Comparison of ENCODE assay signal across 25 cellular contexts in the genomic region with DNA sequence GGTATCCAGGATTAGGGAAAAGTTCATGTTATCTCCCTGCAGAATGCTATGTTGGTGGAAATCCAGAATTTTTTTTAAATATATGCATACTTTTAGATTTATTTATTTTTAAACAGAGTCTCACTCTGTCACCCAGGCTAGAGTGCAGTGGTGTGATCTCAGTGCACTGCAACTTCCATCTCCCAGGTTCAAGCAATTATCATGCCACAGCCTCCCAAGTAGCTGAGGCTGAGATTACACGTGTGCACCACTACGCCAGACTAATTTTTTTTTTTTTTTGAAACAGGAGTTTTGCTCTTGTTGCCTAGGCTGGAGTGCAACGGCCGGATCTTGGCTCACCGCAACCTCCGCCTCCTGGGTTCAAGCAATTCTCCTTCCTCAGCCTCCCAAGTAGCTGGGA. TPM values are rescaled to one million over a fixed set of nuclear protein-coding genes. Genes with fewer than 3 reads are reported as not detected.
DNase-seq lines count a peak whose midpoint lies in the region; ATAC-seq, FAIRE-seq and TF ChIP-seq lines count a peak whose summit lies in the region.
"Had no signal": no experiment of that assay in that cellular context is flagged by ENCODE, and none has a peak within 500 bp of the region (broad histone marks: within the 10 kb centered on the region; RNA-seq: fewer than 3 reads in every experiment).

No MANE protein-coding gene starts in this region.

- H3K4me1 Mint-ChIP-seq in astrocyte (ENCODE audit: low read depth, unreplicated experiment) (peaks cover 34% of the 10 kb centered on the region), neural crest cell (peaks cover 49% of the 10 kb centered on the region)

- H3K27me3 Mint-ChIP-seq in astrocyte (ENCODE audit: low read depth, unreplicated experiment): no peaks in the 10 kb centered on the region
- H3K27me3 Mint-ChIP-seq in neural crest cell (ENCODE audit: low read depth): no peaks in the 10 kb centered on the region

- no peaks in the 10 kb centered on the region for H3K9me3 ChIP-seq in BLaER1 treated with 17β-estradiol and CSF1 and Interleukin-3, amounts not matched to agents 10 nM and 100 nM (replicated peaks in 1 of 11)
- H3K9me3 ChIP-seq in HEK293 (ENCODE audit: control insufficient read depth, insufficient read depth, low read depth, low read length) (no peaks in the 10 kb centered on the region), astrocyte (ENCODE audit: insufficient read depth, low read depth, low read length) (no peaks in the 10 kb centered on the region)
- H3K9me3 ChIP-seq: SJSA1 had no signal

- TF ChIP-seq CTCF in HEK293 (tag by site-specific recombination; IDR thresholded peaks at IDR 0.05) (no peak), astrocyte (IDR thresholded peaks at IDR 0.05; ENCODE audit: insufficient read depth, low read depth, low read length) (no peak), neural crest cell (conservative IDR thresholded peaks at IDR 0.05) (no peak)

- H3K79me2 ChIP-seq in astrocyte (ENCODE audit: insufficient read depth, low read length): peaks cover 73% of the 10 kb centered on the region

- CTCF ChIA-PET in HEK293 (lab: Yijun Ruan, JAX): interaction anchor here (0.6 to 1.7 kb wide), 3 partner anchors 11 to 145 kb away, joined by 4 to 10 read pairs (median 4); no protein-coding TSS in a partner anchor

- H3K4me3 ChIP-seq in BLaER1 treated with 17β-estradiol and CSF1 and Interleukin-3, amounts not matched to agents 10 nM and 100 nM: no peak overlapping the region; a peak in 2 of 20 replicates
- H3K4me3 ChIP-seq in HEK293 (ENCODE audit: low read depth, low read length): no peak overlapping the region
- no peak overlapping the region for H3K4me3 ChIP-seq in astrocyte (ENCODE audit: insufficient read depth, low read depth, low read length)
- H3K4me3 ChIP-seq: SJSA1 had no signal

- H3K36me3 ChIP-seq in BLaER1 treated with 17β-estradiol and CSF1 and Interleukin-3, amounts not matched to agents 10 nM and 100 nM: peaks cover 0 to 6% (median 0%) of the 10 kb centered on the region in 11 experiments; a peak in 3 of 22 replicates
- H3K36me3 ChIP-seq in HEK293 (ENCODE audit: control insufficient read depth in 2 of 2, insufficient read depth in 1 of 2, low read length in 2 of 2) (no peaks in the 10 kb centered on the region), astrocyte (ENCODE audit: insufficient read depth, low read length) (no peaks in the 10 kb centered on the region)

- H3K4me3 Mint-ChIP-seq in astrocyte (ENCODE audit: unreplicated experiment) (no peak overlapping the region), neural crest cell (peak overlapping the region; percentile 56)

- no peak overlapping the region for H3K27ac ChIP-seq in BLaER1 treated with 17β-estradiol and CSF1 and Interleukin-3, amounts not matched to agents 10 nM and 100 nM
- H3K27ac ChIP-seq in HEK293 (ENCODE audit: extremely low read depth, low read depth, low read length) (no peak overlapping the region), astrocyte (ENCODE audit: low read depth, low read length) (no peak overlapping the region)
- H3K27ac ChIP-seq: KMS-11, SJSA1 had no signal

- ATAC-seq in GM18511 (IDR thresholded peaks at IDR 0.05; ENCODE audit: unreplicated experiment) (no peak), GM21717 (IDR thresholded peaks at IDR 0.05; ENCODE audit: unreplicated experiment) (no peak)
- ATAC-seq: HCT116 had no signal

- DNase-seq in astrocyte (ENCODE audit: low read depth) (peak; percentile 30), neural crest cell (ENCODE audit: low read depth, low spot score) (no peak), UCSD-AML1 (lab: John Stamatoyannopoulos, UW; ENCODE audit: unreplicated experiment) (no peak)
- DNase-seq: AML-193, COR-L47, IMR-90, MV-4-11, NCI-H1105 treated with DMSO at 0.1 percent for 48 hours, NCI-H2081, NCI-H2171, NCI-H524 treated with DMSO at 0.1 percent for 48 hours, NCI-H82 had no signal

- POLR2A ChIA-PET in HEK293 (lab: Yijun Ruan, JAX): interaction anchor here (0.7 to 4.7 kb wide), 3 partner anchors 9 to 87 kb away, joined by 7 to 67 read pairs (median 8); no protein-coding TSS in a partner anchor

- H3K27ac Mint-ChIP-seq in astrocyte (ENCODE audit: unreplicated experiment): no peak overlapping the region
- no peak overlapping the region for H3K27ac Mint-ChIP-seq in neural crest cell (ENCODE audit: unreplicated experiment)

- H4K20me1 ChIP-seq in BLaER1 treated with 17β-estradiol and CSF1 and Interleukin-3, amounts not matched to agents 10 nM and 100 nM: peaks cover 67 to 75% (median 71%) of the 10 kb centered on the region in 11 experiments
- H4K20me1 ChIP-seq in astrocyte (ENCODE audit: insufficient read depth, low read length): peaks cover 61% of the 10 kb centered on the region

- H3K9me3 Mint-ChIP-seq in astrocyte (ENCODE audit: unreplicated experiment): no peaks in the 10 kb centered on the region
- no peaks in the 10 kb centered on the region for H3K9me3 Mint-ChIP-seq in neural crest cell
- H3K9me3 Mint-ChIP-seq: CD14-positive monocyte had no signal

- H3K27me3 ChIP-seq in BLaER1 treated with 17β-estradiol and CSF1 and Interleukin-3, amounts not matched to agents 10 nM and 100 nM: no peaks in the 10 kb centered on the region
- no peaks in the 10 kb centered on the region for H3K27me3 ChIP-seq in astrocyte (ENCODE audit: insufficient read depth, low read length)
- H3K27me3 ChIP-seq: SJSA1 had no signal

- peaks cover 49 to 69% (median 62%) of the 10 kb centered on the region in 10 experiments for H3K4me1 ChIP-seq in BLaER1 treated with 17β-estradiol and CSF1 and Interleukin-3, amounts not matched to agents 10 nM and 100 nM
- H3K4me1 ChIP-seq in HEK293 (ENCODE audit: control insufficient read depth, insufficient read depth, low read length): peaks cover 11% of the 10 kb centered on the region
- peaks cover 26% of the 10 kb centered on the region for H3K4me1 ChIP-seq in astrocyte (ENCODE audit: insufficient read depth, low read length)

- no peak overlapping the region for H2AFZ ChIP-seq in astrocyte (ENCODE audit: low read depth, low read length)

- peak overlapping the region; percentile 87 to 97 (median 94) for H3K4me2 ChIP-seq in BLaER1 treated with 17β-estradiol and CSF1 and Interleukin-3, amounts not matched to agents 10 nM and 100 nM
- no peak overlapping the region for H3K4me2 ChIP-seq in astrocyte (ENCODE audit: low read length)
- H3K4me2 ChIP-seq: KMS-11 had no signal

- H3K9ac ChIP-seq in BLaER1 treated with 17β-estradiol and CSF1 and Interleukin-3, amounts not matched to agents 10 nM and 100 nM: peak overlapping the region in 1 of 11 experiments; percentile 96; a peak in 2 of 22 replicates
- no peak overlapping the region for H3K9ac ChIP-seq in astrocyte (ENCODE audit: low read length)
- H3K9ac ChIP-seq: KMS-11 had no signal

- no peaks in the 10 kb centered on the region for H3K36me3 Mint-ChIP-seq in astrocyte (ENCODE audit: low read depth, unreplicated experiment)
- H3K36me3 Mint-ChIP-seq in neural crest cell (ENCODE audit: low read depth): no peaks in the 10 kb centered on the region

- no peak for FAIRE-seq in astrocyte (lab: Jason Lieb, UNC)
- FAIRE-seq: G401.6, GM18507, H1, HTR-8/SVneo, RCC 7860 had no signal

TF ChIP-seq in HEK293, 187 proteins besides CTCF, POLR2A, EP300 and RAD21:
- TF ChIP-seq OSR2 (tag by site-specific recombination; IDR thresholded peaks at IDR 0.05) (peak; percentile 63), IKZF3 (tag by site-specific recombination; IDR thresholded peaks at IDR 0.05) (no peak), ZNF18 (tag by site-specific recombination; IDR thresholded peaks at IDR 0.05) (0 out of 2 replicates have a peak, but pooled peaks have one; percentile 30), GLIS1 (tag by site-specific recombination; IDR thresholded peaks at IDR 0.05) (peak; percentile 77)

RNA-seq across cellular contexts. Expression of gene PACSIN2, which starts 2.6 kb away (rescaled TPM):
- total RNA-seq in astrocyte (84.1 and 87.8 TPM in 2 replicates), neural crest cell (76.1 and 79.4 TPM in 2 replicates)
